Comparison of ENCODE assay signal across 25 cellular contexts in genomic region chr12:103748875-103749274, GRCh38.
"Had no signal": no experiment of that assay in that cellular context is flagged by ENCODE, and none has a peak within 500 bp of the region (broad histone marks: within the 10 kb centered on the region; RNA-seq: fewer than 3 reads in every experiment).

No MANE protein-coding gene starts in this region.

- ATAC-seq: effector memory CD8-positive, alpha-beta T cell; esophagus mucosa; gastrocnemius medialis; gastroesophageal sphincter; heart left ventricle; heart right ventricle had no signal

- H3K4me3 ChIP-seq: colonic mucosa, coronary artery, dorsolateral prefrontal cortex, esophagus muscularis mucosa, esophagus squamous epithelium, gastrocnemius medialis, gastroesophageal sphincter, heart left ventricle, heart right ventricle had no signal

- DNase-seq: colonic mucosa; cortex of kidney; dermis blood vessel endothelial cell; dorsolateral prefrontal cortex; effector CD4-positive, alpha-beta T cell; effector CD8-positive, alpha-beta T cell; effector memory CD4-positive, alpha-beta T cell; effector memory CD8-positive, alpha-beta T cell; endodermal cell; erythroblast; esophagus squamous epithelium; foreskin fibroblast; foreskin keratinocyte; foreskin melanocyte; gastrocnemius medialis; glutamatergic neuron; head of caudate nucleus; heart left ventricle; heart right ventricle had no signal

- H3K36me3 ChIP-seq: colonic mucosa, esophagus squamous epithelium, gastrocnemius medialis, heart left ventricle, heart right ventricle had no signal

- H3K27ac Mint-ChIP-seq: dendritic cell treated with granulocyte-macrophage colony-stimulating factor and Interleukin-4, amounts not matched to agents 40 ng/mL and 50 ng/mL, for 4 days; effector memory CD8-positive, alpha-beta T cell; endodermal cell had no signal

- H3K27me3 ChIP-seq: colonic mucosa, dorsolateral prefrontal cortex, esophagus muscularis mucosa, foreskin keratinocyte, gastrocnemius medialis, gastroesophageal sphincter had no signal

- H3K9me3 ChIP-seq: colonic mucosa, esophagus muscularis mucosa, esophagus squamous epithelium, gastrocnemius medialis, gastroesophageal sphincter, heart left ventricle, heart right ventricle had no signal

- H3K27ac ChIP-seq: colonic mucosa, coronary artery, dorsolateral prefrontal cortex, epithelial cell of prostate, esophagus muscularis mucosa, esophagus squamous epithelium, foreskin keratinocyte, gastrocnemius medialis, gastroesophageal sphincter, heart left ventricle, heart right ventricle had no signal

- H3K4me1 ChIP-seq: colonic mucosa, esophagus muscularis mucosa, gastrocnemius medialis, gastroesophageal sphincter, heart left ventricle, heart right ventricle had no signal

- H3K4me1 Mint-ChIP-seq: endodermal cell had no signal

- H3K9me3 Mint-ChIP-seq: dendritic cell treated with granulocyte-macrophage colony-stimulating factor and Interleukin-4, amounts not matched to agents 40 ng/mL and 50 ng/mL, for 4 days; effector memory CD8-positive, alpha-beta T cell; endodermal cell had no signal

- H3K4me3 Mint-ChIP-seq: dendritic cell treated with granulocyte-macrophage colony-stimulating factor and Interleukin-4, amounts not matched to agents 40 ng/mL and 50 ng/mL, for 4 days; effector memory CD8-positive, alpha-beta T cell; endodermal cell had no signal
